8 cellular contexts compared by ENCODE assay signal in genomic region chr1:210233495-210234253, GRCh38. TPM values are rescaled to one million over a fixed set of nuclear protein-coding genes. Genes with fewer than 3 reads are reported as not detected.
DNase-seq lines count a peak whose midpoint lies in the region; ATAC-seq and TF ChIP-seq lines count a peak whose summit lies in the region.

No MANE protein-coding gene starts in this region.

- no peak for TF ChIP-seq CTCF in coronary artery (IDR thresholded peaks at IDR 0.05)

- H3K4me3 ChIP-seq in coronary artery: peak overlapping the region; percentile 87

- DNase-seq in activated effector memory CD4-positive, alpha-beta T cell treated with anti-CD3 and anti-CD28 coated beads, Interleukin-2, amount 50 U/mL, for 16 hours: peak; percentile 64
- no peak for DNase-seq in activated effector memory CD4-positive, alpha-beta T cell treated with Interleukin-2 at 50 U/mL for 16 hours
- DNase-seq in RKO (ENCODE audit: low spot score) (peak; percentile 11), coronary artery (ENCODE audit: low spot score) (peak; percentile 81), left colon (peak; percentile 60 to 79)
- no peak for DNase-seq in stimulated activated effector memory CD8-positive, alpha-beta T cell treated with anti-CD3 and anti-CD28 coated beads, Interleukin-12 subunit alpha, Interleukin-12 subunit beta, amount 100 ng/mL, for 72 hours (ENCODE audit: low spot score in 2 of 2)

- H3K27ac Mint-ChIP-seq in stimulated activated effector memory CD8-positive, alpha-beta T cell treated with anti-CD3 and anti-CD28 coated beads, Interleukin-12 subunit alpha, Interleukin-12 subunit beta, amount 100 ng/mL, for 72 hours: no peak overlapping the region

- no peaks in the 10 kb centered on the region for H3K36me3 Mint-ChIP-seq in stimulated activated effector memory CD8-positive, alpha-beta T cell treated with anti-CD3 and anti-CD28 coated beads, Interleukin-12 subunit alpha, Interleukin-12 subunit beta, amount 100 ng/mL, for 72 hours

- peaks cover 6% of the 10 kb centered on the region for H3K4me1 Mint-ChIP-seq in stimulated activated effector memory CD8-positive, alpha-beta T cell treated with anti-CD3 and anti-CD28 coated beads, Interleukin-12 subunit alpha, Interleukin-12 subunit beta, amount 100 ng/mL, for 72 hours

- H3K9me3 Mint-ChIP-seq in stimulated activated effector memory CD8-positive, alpha-beta T cell treated with anti-CD3 and anti-CD28 coated beads, Interleukin-12 subunit alpha, Interleukin-12 subunit beta, amount 100 ng/mL, for 72 hours: no peaks in the 10 kb centered on the region

- H3K4me3 Mint-ChIP-seq in stimulated activated effector memory CD8-positive, alpha-beta T cell treated with anti-CD3 and anti-CD28 coated beads, Interleukin-12 subunit alpha, Interleukin-12 subunit beta, amount 100 ng/mL, for 72 hours: peak overlapping the region; percentile 40

- intact Hi-C loops in left colon (cut with DNase I, micrococcal nuclease): no loop called here

- ATAC-seq in left colon: peak; percentile 71
- ATAC-seq in stimulated activated effector memory CD8-positive, alpha-beta T cell treated with anti-CD3 and anti-CD28 coated beads, Interleukin-12 subunit alpha, Interleukin-12 subunit beta, amount 100 ng/mL, for 72 hours: peak; percentile 61
- no peak for ATAC-seq in HG02763 (IDR thresholded peaks at IDR 0.05; ENCODE audit: unreplicated experiment)
- ATAC-seq in HG03571 (IDR thresholded peaks at IDR 0.05; ENCODE audit: unreplicated experiment): no peak

- H3K27ac ChIP-seq in coronary artery: peak overlapping the region; percentile 91 to 96

RNA-seq across cellular contexts. Expression of gene SERTAD4, which starts 1.1 kb away (rescaled TPM):
- 1 to 10 TPM; 5.2 to 5.9 TPM for total RNA-seq in left colon

Comparison
In these comparisons a context has a peak if more than half of its experiments do, and no peak if none do; other contexts are left out.
1. DNase-seq: peak in activated effector memory CD4-positive, alpha-beta T cell treated with anti-CD3 and anti-CD28 coated beads, Interleukin-2, amount 50 U/mL, for 16 hours (single experiment), RKO (single experiment), coronary artery (single experiment) and left colon (2 of 2); none in activated effector memory CD4-positive, alpha-beta T cell treated with Interleukin-2 at 50 U/mL for 16 hours (single experiment) and stimulated activated effector memory CD8-positive, alpha-beta T cell treated with anti-CD3 and anti-CD28 coated beads, Interleukin-12 subunit alpha, Interleukin-12 subunit beta, amount 100 ng/mL, for 72 hours (0 of 2).
2. ATAC-seq: peak in left colon (single experiment) and stimulated activated effector memory CD8-positive, alpha-beta T cell treated with anti-CD3 and anti-CD28 coated beads, Interleukin-12 subunit alpha, Interleukin-12 subunit beta, amount 100 ng/mL, for 72 hours (single experiment); none in HG02763 (single experiment) and HG03571 (single experiment).